20 cellular contexts compared by ENCODE assay signal in the genomic region with DNA sequence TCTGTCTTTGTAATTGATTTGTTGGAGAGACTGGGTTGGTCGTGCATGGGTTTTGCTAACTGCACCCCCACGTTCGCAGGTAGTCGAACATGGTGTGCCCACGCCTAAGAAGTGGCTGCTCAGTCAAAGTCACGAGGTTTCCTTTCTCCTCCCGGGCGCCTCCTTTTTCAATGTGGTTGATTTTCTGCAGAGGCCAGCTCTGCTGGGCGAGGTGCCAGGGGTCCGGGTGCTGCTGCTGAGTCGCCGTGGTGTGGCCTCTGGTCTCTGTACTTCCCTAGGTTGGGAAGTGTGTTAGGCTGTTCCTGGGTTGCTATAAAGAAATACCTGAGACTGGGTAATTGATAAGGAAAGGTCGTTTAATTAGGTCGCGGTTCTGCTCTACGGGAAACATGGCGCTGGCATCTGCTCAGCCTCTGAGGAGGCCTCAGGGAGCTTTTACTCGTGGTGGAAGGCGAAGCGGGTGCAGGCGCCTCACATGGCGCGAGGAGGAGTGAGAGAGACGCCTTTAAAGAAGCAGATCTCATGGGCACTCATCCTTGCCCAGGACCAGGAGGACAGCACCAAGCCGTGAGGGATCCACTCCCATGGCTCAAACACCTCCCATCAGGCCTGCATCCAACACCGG. TPM values are rescaled to one million over a fixed set of nuclear protein-coding genes. Genes with fewer than 3 reads are reported as not detected.
DNase-seq lines count a peak whose midpoint lies in the region; ATAC-seq lines count a peak whose summit lies in the region.
"Had no signal": no experiment of that assay in that cellular context is flagged by ENCODE, and none has a peak within 500 bp of the region (broad histone marks: within the 10 kb centered on the region; RNA-seq: fewer than 3 reads in every experiment).

No MANE protein-coding gene starts in this region.

- peak; percentile 56 for DNase-seq in Daoy (ENCODE audit: low read depth)
- peak; percentile 28 for DNase-seq in LoVo (ENCODE audit: low spot score)
- peak; percentile 37 for DNase-seq in astrocyte of the hippocampus (ENCODE audit: low read depth, low spot score)
- DNase-seq in kidney tubule cell (ENCODE audit: low spot score) = peak; percentile 75
- DNase-seq in NCI-H1436 (lab: John Stamatoyannopoulos, UW) = no peak
- DNase-seq: activated effector memory CD4-positive, alpha-beta T cell treated with Interleukin-2 at 50 U/mL for 16 hours; adrenal gland; AML-193; Caco-2; GOT3; NCI-H1436 treated with DMSO at 0.1 percent for 48 hours; NCI-H82; RPMI8226; T-cell had no signal

- ATAC-seq in HG03097 (IDR thresholded peaks at IDR 0.05; ENCODE audit: low FRiP score, unreplicated experiment) (no peak), GM19395 (IDR thresholded peaks at IDR 0.05; ENCODE audit: unreplicated experiment) (no peak), GM18873 (IDR thresholded peaks at IDR 0.05; ENCODE audit: low FRiP score, unreplicated experiment) (no peak)
- ATAC-seq: activated CD4-positive, CD25-positive, alpha-beta regulatory T cell treated with anti-CD3 and anti-CD28 coated beads, Interleukin-2, amount 50 U/mL, for 24 hours; left lung; T-cell had no signal

RNA-seq across cellular contexts. Expression of a gene that starts 14.1 kb away (rescaled TPM):
- 9.4 and 10.2 TPM in 2 replicates for total RNA-seq in Daoy (2014; rRNA removed; shearing (Covaris generic))

RNA-seq across cellular contexts. Expression of a gene that starts 32.4 kb away (rescaled TPM):
- total RNA-seq in Daoy (2014; rRNA removed; shearing (Covaris generic)) = not detected in 2 replicates
- total RNA-seq: Caco-2, left lung, osteocyte, T-cell had no signal

RNA-seq across cellular contexts. Expression of a gene that starts 50.3 kb away (rescaled TPM):
- 390 and 470 TPM in 2 replicates for total RNA-seq in Daoy (2014; rRNA removed; shearing (Covaris generic))
